Comparison of ENCODE assay signal across 9 cellular contexts in the genomic region with DNA sequence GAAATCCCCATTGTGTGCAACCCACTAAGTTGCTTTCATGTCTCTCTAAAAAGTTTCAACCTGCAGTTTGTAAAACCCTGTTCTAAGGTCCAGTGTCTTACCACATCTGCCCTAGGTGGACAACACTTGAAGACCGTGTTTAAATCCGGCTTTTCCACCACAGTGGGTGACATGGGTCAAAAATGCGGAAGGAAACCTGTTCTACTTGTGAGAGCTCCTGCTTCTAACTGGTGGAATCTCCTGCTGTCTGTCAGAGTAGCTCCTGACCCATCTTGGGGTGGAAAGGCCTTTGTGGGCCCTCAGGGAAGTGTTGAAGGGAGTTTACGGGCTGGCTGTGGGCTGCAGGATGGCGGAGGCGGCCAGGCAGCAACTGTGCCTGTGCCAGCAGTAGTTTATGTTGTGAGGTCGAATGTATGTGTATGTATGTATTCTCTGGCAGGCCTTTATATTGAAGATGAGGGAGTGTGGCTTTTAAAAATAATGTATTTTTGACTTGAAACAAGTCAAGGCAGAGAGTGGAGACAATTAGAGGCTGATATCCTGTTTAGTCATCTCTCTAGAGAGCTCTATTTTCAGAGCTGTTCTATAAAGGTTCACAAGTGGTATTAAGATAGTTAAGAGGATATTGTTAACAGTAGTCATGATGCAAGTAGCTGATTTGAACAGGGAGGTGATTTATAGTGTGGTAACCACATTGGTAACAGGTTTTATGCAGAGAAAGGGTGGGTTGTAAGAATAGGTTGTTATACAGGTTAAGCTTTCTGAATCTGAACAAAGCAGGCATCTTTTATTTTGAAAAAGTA.
A peak's percentile ranks its signal among the peaks of the same experiment; 100 is the strongest.
DNase-seq lines count a peak whose midpoint lies in the region; ATAC-seq, FAIRE-seq and TF ChIP-seq lines count a peak whose summit lies in the region.
"Had no signal": no experiment of that assay in that cellular context is flagged by ENCODE, and none has a peak within 500 bp of the region (broad histone marks: within the 10 kb centered on the region; RNA-seq: fewer than 3 reads in every experiment).

No MANE protein-coding gene starts in this region.

- H3K27me3 Mint-ChIP-seq in CD4-positive, CD25-positive, alpha-beta regulatory T cell = no peaks in the 10 kb centered on the region

- no peak overlapping the region for H3K27ac Mint-ChIP-seq in CD4-positive, CD25-positive, alpha-beta regulatory T cell

- H3K4me3 ChIP-seq in CD4-positive, CD25-positive, alpha-beta regulatory T cell (ENCODE audit: low read depth, low read length) = peak overlapping the region; percentile 77
- H3K4me3 ChIP-seq in RWPE2 (ENCODE audit: severe bottlenecking) = no peak overlapping the region

- H3K9me3 Mint-ChIP-seq in CD4-positive, CD25-positive, alpha-beta regulatory T cell = no peaks in the 10 kb centered on the region

- no peaks in the 10 kb centered on the region for H3K27me3 ChIP-seq in CD4-positive, CD25-positive, alpha-beta regulatory T cell (ENCODE audit: control insufficient read depth, insufficient read depth, low read length)
- no peaks in the 10 kb centered on the region for H3K27me3 ChIP-seq in RWPE2 (ENCODE audit: insufficient read depth, poor library complexity, severe bottlenecking)

- H3K36me3 ChIP-seq in CD4-positive, CD25-positive, alpha-beta regulatory T cell (ENCODE audit: control insufficient read depth, insufficient read depth, low read length) = peaks cover 10% of the 10 kb centered on the region
- peaks cover 5% of the 10 kb centered on the region; the same call in 1 of the 2 replicates for H3K36me3 ChIP-seq in RWPE2 (ENCODE audit: low read depth)

- DNase-seq in CD4-positive, CD25-positive, alpha-beta regulatory T cell = peak in 2 of 3 donors; percentile 70 to 85
- no peak for DNase-seq in RWPE2 (ENCODE audit: low spot score)
- DNase-seq in epithelial cell of prostate (ENCODE audit: low read depth, low spot score) = peak; percentile 93
- DNase-seq in stimulated activated CD4-positive, alpha-beta T cell treated with anti-CD3 and anti-CD28 coated beads, Interleukin-4, amount 100 ng/mL, for 24 hours = peak; percentile 39
- DNase-seq in T-helper 9 cell = no peak
- DNase-seq in GM19239 (ENCODE audit: insufficient read length, low spot score) = no peak

- ATAC-seq in CD4-positive, CD25-positive, alpha-beta regulatory T cell (ENCODE audit: low read depth in 2 of 2) = peak; percentile 89 to 91
- ATAC-seq in GM18907 (IDR thresholded peaks at IDR 0.05; ENCODE audit: unreplicated experiment) (peak; percentile 76), HG03175 (IDR thresholded peaks at IDR 0.05; ENCODE audit: unreplicated experiment) (peak; percentile 76), RWPE2 (ENCODE audit: low read depth) (peak; percentile 92)

- H3K4me3 Mint-ChIP-seq in CD4-positive, CD25-positive, alpha-beta regulatory T cell = peak overlapping the region in 1 of 4 donors; percentile 72

- TF ChIP-seq CTCF in RWPE2 (IDR thresholded peaks at IDR 0.05; ENCODE audit: poor library complexity, severe bottlenecking) = no peak

- FAIRE-seq in GM19239 (lab: Jason Lieb, UNC) = no peak
- FAIRE-seq: frontal cortex had no signal

- peaks cover 0 to 53% (median 36%) of the 10 kb centered on the region in 4 donors for H3K4me1 Mint-ChIP-seq in CD4-positive, CD25-positive, alpha-beta regulatory T cell

- peak overlapping the region; percentile 87 for H3K27ac ChIP-seq in CD4-positive, CD25-positive, alpha-beta regulatory T cell (ENCODE audit: insufficient read depth, low read length, poor library complexity, severe bottlenecking)
- peak overlapping the region; percentile 94 for H3K27ac ChIP-seq in RWPE2 (ENCODE audit: poor library complexity, severe bottlenecking)
- H3K27ac ChIP-seq in epithelial cell of prostate = peak overlapping the region; percentile 97

- H3K36me3 Mint-ChIP-seq in CD4-positive, CD25-positive, alpha-beta regulatory T cell = peaks cover 14% of the 10 kb centered on the region

- peaks cover 97% of the 10 kb centered on the region for H3K4me1 ChIP-seq in CD4-positive, CD25-positive, alpha-beta regulatory T cell (ENCODE audit: control insufficient read depth, insufficient read depth, low read length, poor library complexity, severe bottlenecking)
- peaks cover 19% of the 10 kb centered on the region for H3K4me1 ChIP-seq in RWPE2 (ENCODE audit: insufficient read depth, poor library complexity, severe bottlenecking)

- H3K9me3 ChIP-seq in CD4-positive, CD25-positive, alpha-beta regulatory T cell (ENCODE audit: control insufficient read depth in 2 of 2, low read length in 2 of 2) = no peaks in the 10 kb centered on the region
- no peaks in the 10 kb centered on the region for H3K9me3 ChIP-seq in RWPE2 (ENCODE audit: severe bottlenecking)

Comparison
In these comparisons a context has a peak if more than half of its experiments do, and no peak if none do; other contexts are left out.
1. DNase-seq: peak in CD4-positive, CD25-positive, alpha-beta regulatory T cell (2 of 3), epithelial cell of prostate (single experiment) and stimulated activated CD4-positive, alpha-beta T cell treated with anti-CD3 and anti-CD28 coated beads, Interleukin-4, amount 100 ng/mL, for 24 hours (single experiment); none in RWPE2 (single experiment), T-helper 9 cell (single experiment) and GM19239 (single experiment).
2. Peak in every context shown above with its lines, with median percentiles within 50 percentile points of each other: ATAC-seq and H3K27ac ChIP-seq.